Comparison of ENCODE assay signal across 10 cellular contexts in the genomic region with DNA sequence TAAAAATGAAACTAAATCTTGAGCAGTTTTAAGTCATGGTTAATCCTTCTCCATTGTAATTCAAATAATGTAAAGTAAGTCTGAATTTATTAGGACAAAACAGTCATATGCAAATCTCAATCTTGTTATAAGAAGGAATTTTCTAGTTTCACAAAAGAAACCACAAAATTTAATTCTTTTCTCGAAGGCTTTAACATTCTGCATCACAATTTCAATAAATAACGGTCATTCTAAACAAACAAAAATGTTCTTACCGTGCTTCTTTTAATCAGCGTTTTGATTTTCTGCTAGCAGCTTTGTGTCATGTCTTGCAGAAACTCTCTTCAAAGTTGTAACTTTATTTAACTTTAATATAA. TPM values are rescaled to one million over a fixed set of nuclear protein-coding genes. Genes with fewer than 3 reads are reported as not detected.
DNase-seq lines count a peak whose midpoint lies in the region; ATAC-seq and TF ChIP-seq lines count a peak whose summit lies in the region.
"Had no signal": no experiment of that assay in that cellular context is flagged by ENCODE, and none has a peak within 500 bp of the region (broad histone marks: within the 10 kb centered on the region; RNA-seq: fewer than 3 reads in every experiment).

No MANE protein-coding gene starts in this region.

- DNase-seq in BJ (ENCODE audit: low read depth) (no peak), MG63 (no peak), choroid plexus epithelial cell (ENCODE audit: low read depth) (no peak), osteoblast (ENCODE audit: insufficient read length, low spot score, missing footprints) (no peak), globus pallidus (ENCODE audit: low spot score) (no peak), NCI-H187 (lab: John Stamatoyannopoulos, UW) (no peak)
- DNase-seq: effector CD8-positive, alpha-beta T cell had no signal

- peaks cover 7% of the 10 kb centered on the region for H3K4me1 ChIP-seq in osteoblast (ENCODE audit: insufficient read depth, low read length)

- no peaks in the 10 kb centered on the region for H3K79me2 ChIP-seq in osteoblast (ENCODE audit: insufficient read depth, low read length)

- H3K9me3 ChIP-seq in MG63 (peaks cover 4% of the 10 kb centered on the region), osteoblast (ENCODE audit: low read depth, low read length) (no peaks in the 10 kb centered on the region)

- peak overlapping the region; percentile 85 for H3K4me2 ChIP-seq in osteoblast (ENCODE audit: insufficient read depth, low read length)

- H3K27me3 ChIP-seq in BJ (ENCODE audit: control insufficient read depth, insufficient read depth, low read length), result no peaks in the 10 kb centered on the region
- H3K27me3 ChIP-seq in MG63, result no peaks in the 10 kb centered on the region
- no peaks in the 10 kb centered on the region for H3K27me3 ChIP-seq in osteoblast (ENCODE audit: insufficient read depth, low read length)
- H3K27me3 ChIP-seq: neural progenitor cell had no signal

- peak overlapping the region; percentile 89 for H2AFZ ChIP-seq in osteoblast (ENCODE audit: low read length)

- H3K4me3 ChIP-seq in BJ (ENCODE audit: low read depth, low read length) (peak overlapping the region; percentile 36), MG63 (peak overlapping the region; percentile 56), choroid plexus epithelial cell (ENCODE audit: low read depth, low read length) (peak overlapping the region; percentile 51), osteoblast (ENCODE audit: insufficient read depth, low read length) (peak overlapping the region; percentile 74)
- H3K4me3 ChIP-seq: neural progenitor cell had no signal

- POLR2A ChIA-PET in BJ (lab: Charles Lee), result no interaction called here

- CTCF ChIA-PET in BJ (lab: Yijun Ruan, JAX), result no interaction called here

- H3K36me3 ChIP-seq in BJ (ENCODE audit: control insufficient read depth, insufficient read depth, low read length), result no peaks in the 10 kb centered on the region
- H3K36me3 ChIP-seq in MG63, result no peaks in the 10 kb centered on the region; the same call in 1 of the 2 replicates
- no peaks in the 10 kb centered on the region for H3K36me3 ChIP-seq in osteoblast (ENCODE audit: insufficient read depth, low read length)
- H3K36me3 ChIP-seq: neural progenitor cell had no signal

- ATAC-seq in GM18517 (IDR thresholded peaks at IDR 0.05; ENCODE audit: unreplicated experiment) (no peak), GM18520 (IDR thresholded peaks at IDR 0.05; ENCODE audit: unreplicated experiment) (no peak)

- no peak overlapping the region for H3K27ac ChIP-seq in osteoblast (ENCODE audit: low read depth, low read length)
- H3K27ac ChIP-seq: neural progenitor cell had no signal

- TF ChIP-seq CTCF in BJ (IDR thresholded peaks at IDR 0.05; ENCODE audit: insufficient read depth, low read depth, low read length), result no peak
- TF ChIP-seq CTCF in choroid plexus epithelial cell (conservative IDR thresholded peaks at IDR 0.05; ENCODE audit: low read depth, low read length), result no peak
- no peak for TF ChIP-seq CTCF in osteoblast (IDR thresholded peaks at IDR 0.05; ENCODE audit: extremely low read depth, low read depth, low read length)

- H4K20me1 ChIP-seq in osteoblast (ENCODE audit: insufficient read depth, low read length), result no peaks in the 10 kb centered on the region

RNA-seq across cellular contexts. Expression of a gene that starts 0.2 kb away (rescaled TPM):
- 0.04 and 0.27 TPM in 2 replicates for polyA plus RNA-seq in BJ (2011; rRNA removed)
- not detected in 2 replicates for polyA minus RNA-seq in BJ (2011; rRNA and poly(A)+ RNA removed)
- 14.3 and 27.2 TPM in 2 replicates for total RNA-seq in MG63 (2014; rRNA removed; shearing (Covaris generic); ENCODE audit: low replicate concordance)
- total RNA-seq in osteoblast, result 11.5 and 11.6 TPM in 2 replicates

RNA-seq across cellular contexts. Expression of a gene that starts 12.4 kb away (rescaled TPM):
- not detected in 2 replicates for polyA plus RNA-seq in BJ (2011; rRNA removed)
- not detected in 2 replicates for polyA minus RNA-seq in BJ (2011; rRNA and poly(A)+ RNA removed)
- total RNA-seq in MG63 (2014; rRNA removed; shearing (Covaris generic); ENCODE audit: low replicate concordance), result not detected in 2 replicates
- total RNA-seq in osteoblast, result not detected in 2 replicates

RNA-seq across cellular contexts. Expression of a gene that starts 41.6 kb away (rescaled TPM):
- polyA plus RNA-seq in BJ (2011; rRNA removed), result not detected in 2 replicates
- not detected in 2 replicates for polyA minus RNA-seq in BJ (2011; rRNA and poly(A)+ RNA removed)
- 1.8 TPM in 1 of 2 replicates, not detected in the other for total RNA-seq in MG63 (2014; rRNA removed; shearing (Covaris generic); ENCODE audit: low replicate concordance)
- not detected in 2 replicates for total RNA-seq in osteoblast
